ENCODE assay signal across 1 cellular context in genomic region chr16:58467915-58468314, GRCh38.
TF ChIP-seq lines count a peak whose summit lies in the region.

No MANE protein-coding gene starts in this region.

TF ChIP-seq in IMR-90, 13 proteins besides CTCF, POLR2A, EP300 and RAD21 (continued from another document):
- TF ChIP-seq, protein P1, sequence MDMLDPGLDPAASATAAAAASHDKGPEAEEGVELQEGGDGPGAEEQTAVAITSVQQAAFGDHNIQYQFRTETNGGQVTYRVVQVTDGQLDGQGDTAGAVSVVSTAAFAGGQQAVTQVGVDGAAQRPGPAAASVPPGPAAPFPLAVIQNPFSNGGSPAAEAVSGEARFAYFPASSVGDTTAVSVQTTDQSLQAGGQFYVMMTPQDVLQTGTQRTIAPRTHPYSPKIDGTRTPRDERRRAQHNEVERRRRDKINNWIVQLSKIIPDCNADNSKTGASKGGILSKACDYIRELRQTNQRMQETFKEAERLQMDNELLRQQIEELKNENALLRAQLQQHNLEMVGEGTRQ (IDR thresholded peaks at IDR 0.05; ENCODE audit: low read depth, low read length): no peak
- TF ChIP-seq FOS (IDR thresholded peaks at IDR 0.05; ENCODE audit: low read depth, low read length): no peak
- TF ChIP-seq CHD1 (IDR thresholded peaks at IDR 0.05; ENCODE audit: low read depth, low read length): no peak
- TF ChIP-seq BHLHE40 (IDR thresholded peaks at IDR 0.05; ENCODE audit: low read depth, low read length): no peak
